25 cellular contexts compared by ENCODE assay signal in genomic region chr9:134879664-134880483, GRCh38. TPM values are rescaled to one million over a fixed set of nuclear protein-coding genes. Genes with fewer than 3 reads are reported as not detected.
"Had no signal": no experiment of that assay in that cellular context is flagged by ENCODE, and none has a peak within 500 bp of the region (broad histone marks: within the 10 kb centered on the region; RNA-seq: fewer than 3 reads in every experiment).

No MANE protein-coding gene starts in this region.

- H3K27ac ChIP-seq: colonic mucosa, hepatocyte, neural progenitor cell, pancreas, testis, tibial nerve, upper lobe of right lung, vagina had no signal

- H3K4me2 ChIP-seq: hepatocyte, neural progenitor cell had no signal

- ATAC-seq: left colon; pancreas; stimulated activated effector memory CD8-positive, alpha-beta T cell treated with anti-CD3 and anti-CD28 coated beads, Interleukin-12 subunit alpha, Interleukin-12 subunit beta, amount 100 ng/mL, for 72 hours; stimulated activated naive CD8-positive, alpha-beta T cell treated with anti-CD3 and anti-CD28 coated beads, Interleukin-15, Interleukin-2, amounts not matched to agents 100 U/mL and 50 U/mL, for 24 hours; upper lobe of right lung had no signal

- H2AFZ ChIP-seq: hepatocyte, neural progenitor cell had no signal

- H3K9ac ChIP-seq: neural progenitor cell had no signal

- H3K27me3 ChIP-seq: colonic mucosa, neural progenitor cell, pancreas, testis, tibial nerve, upper lobe of right lung, vagina had no signal

- H3K4me1 ChIP-seq: colonic mucosa, neural progenitor cell, pancreas, tibial nerve, upper lobe of right lung, vagina had no signal

- H3K36me3 ChIP-seq: colonic mucosa, neural progenitor cell, pancreas, tibial nerve, upper lobe of right lung, vagina had no signal

- FAIRE-seq: endothelial cell of umbilical vein, kidney, pancreas had no signal

- H3K9me3 ChIP-seq: colonic mucosa, pancreas, testis, tibial nerve, upper lobe of right lung, vagina had no signal

- H3K79me2 ChIP-seq: hepatocyte had no signal

- H3K4me3 ChIP-seq: colonic mucosa, hepatocyte, neural progenitor cell, pancreas, testis, tibial nerve, upper lobe of right lung, vagina had no signal

- DNase-seq: colonic mucosa; effector CD4-positive, alpha-beta T cell; endodermal cell; erythroblast; foreskin melanocyte; kidney; left colon; midbrain; occipital lobe; right cardiac atrium; stimulated activated CD4-positive, alpha-beta T cell treated with anti-CD3 and anti-CD28 coated beads, Interleukin-4, amount 100 ng/mL, for 1 hour; stimulated activated CD8-positive, alpha-beta memory T cell treated with anti-CD3 and anti-CD28 coated beads, Interleukin-4, amount 100 ng/mL, for 48 hours; stimulated activated naive CD8-positive, alpha-beta T cell treated with anti-CD3 and anti-CD28 coated beads, Interleukin-15, Interleukin-2, amounts not matched to agents 100 U/mL and 50 U/mL, for 24 hours; testis; upper lobe of right lung had no signal

RNA-seq across cellular contexts. Expression of gene FCN2, which starts 0.7 kb away (rescaled TPM):
- total RNA-seq: colonic mucosa; dermis microvascular lymphatic vessel endothelial cell; endodermal cell; endothelial cell of umbilical vein; hepatocyte; left colon; natural killer cell treated with Interleukin-12 subunit alpha and Interleukin-12 subunit beta and Interleukin-15 and Interleukin-18, amount 100 ng/mL, for 72 hours; occipital lobe; progenitor cell of endocrine pancreas; right cardiac atrium; upper lobe of right lung; vagina had no signal
- polyA plus RNA-seq: endothelial cell of umbilical vein, hepatocyte had no signal

RNA-seq across cellular contexts. Expression of gene FCN1, which starts 37.8 kb away (rescaled TPM):
- total RNA-seq: dermis microvascular lymphatic vessel endothelial cell; endodermal cell; endothelial cell of umbilical vein; hepatocyte; natural killer cell treated with Interleukin-12 subunit alpha and Interleukin-12 subunit beta and Interleukin-15 and Interleukin-18, amount 100 ng/mL, for 72 hours; progenitor cell of endocrine pancreas had no signal
- polyA plus RNA-seq: endothelial cell of umbilical vein, hepatocyte had no signal
